In the genomic region with DNA sequence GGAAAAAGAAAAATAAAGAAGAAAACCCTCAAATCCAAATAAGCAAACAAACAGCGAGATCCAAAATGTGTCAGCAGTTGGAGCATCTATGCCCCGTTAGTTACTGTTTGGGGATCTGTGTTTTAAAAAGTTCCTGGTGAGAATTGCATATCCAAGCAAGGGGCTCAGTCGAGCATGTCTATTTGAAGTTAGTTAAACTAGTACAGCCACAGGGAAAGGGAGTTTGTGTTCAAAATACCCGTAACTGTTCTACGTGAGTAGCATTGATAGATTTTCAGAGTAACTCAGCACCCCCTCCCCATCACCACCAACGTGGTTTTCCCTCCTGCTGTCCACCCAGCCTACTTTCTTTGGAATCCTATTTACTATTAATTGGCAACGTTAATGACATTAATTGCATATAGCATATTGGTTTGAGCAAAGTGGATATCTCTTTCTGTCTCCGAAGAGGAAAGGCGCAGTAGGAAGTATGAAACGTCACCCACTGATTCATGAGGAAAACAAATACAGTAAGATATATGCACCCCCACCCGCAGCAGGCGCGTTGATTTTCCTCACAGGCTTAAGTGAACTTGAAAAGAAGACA, we compare ENCODE assay signal across 8 cellular contexts. TPM values are rescaled to one million over a fixed set of nuclear protein-coding genes. Genes with fewer than 3 reads are reported as not detected.
DNase-seq lines count a peak whose midpoint lies in the region; ATAC-seq, FAIRE-seq and TF ChIP-seq lines count a peak whose summit lies in the region.

No MANE protein-coding gene starts in this region.

- no peak overlapping the region for H4K8ac ChIP-seq in IMR-90 (ENCODE audit: low read depth in 2 of 2, low read length in 2 of 2)

- H3K4me1 ChIP-seq in IMR-90 (ENCODE audit: control insufficient read depth, insufficient read depth, low read length) = no peaks in the 10 kb centered on the region
- peaks cover 10% of the 10 kb centered on the region for H3K4me1 ChIP-seq in adipocyte (ENCODE audit: control insufficient read depth, insufficient read depth, low read length)
- peaks cover 0 to 9% of the 10 kb centered on the region in 2 donors for H3K4me1 ChIP-seq in kidney (ENCODE audit: control insufficient read depth in 1 of 2, insufficient read depth in 1 of 2, low read depth in 1 of 2, low read length in 2 of 2)
- peaks cover 4 to 13% of the 10 kb centered on the region in 2 donors for H3K4me1 ChIP-seq in thoracic aorta (ENCODE audit: control insufficient read depth in 1 of 2, low read depth in 2 of 2)

- no peak overlapping the region for H4K5ac ChIP-seq in IMR-90 (ENCODE audit: low read depth, low read length)

- peak overlapping the region; percentile 57 for H3K4me2 ChIP-seq in IMR-90 (ENCODE audit: low read depth, low read length)

- no peak overlapping the region for H4K91ac ChIP-seq in IMR-90 (ENCODE audit: insufficient read depth, low read depth, low read length)

- H3K9me3 ChIP-seq in IMR-90 (ENCODE audit: control insufficient read depth, insufficient read depth, low read length) (no peaks in the 10 kb centered on the region), adipocyte (ENCODE audit: control insufficient read depth, low read length) (no peaks in the 10 kb centered on the region), kidney (ENCODE audit: control insufficient read depth in 1 of 2, low read length in 2 of 2) (no peaks in the 10 kb centered on the region), thoracic aorta (no peaks in the 10 kb centered on the region)

- intact Hi-C loops in IMR-90 (cut with micrococcal nuclease) (no loop called here), kidney (cut with DNase I) (no loop called here)

- no peak for TF ChIP-seq RAD21 in IMR-90 (IDR thresholded peaks at IDR 0.05; ENCODE audit: low read length)

- H3K4me3 ChIP-seq in IMR-90 (ENCODE audit: insufficient read depth, low read depth, low read length) (peak overlapping the region; percentile 31), adipocyte (ENCODE audit: low read length) (peak overlapping the region; percentile 87), kidney (ENCODE audit: low read length in 2 of 2) (peak overlapping the region; percentile 35 to 56), thoracic aorta (peak overlapping the region; percentile 91)

- H2AFZ ChIP-seq in IMR-90 (replicated peaks; ENCODE audit: low read length, poor library complexity) = peak overlapping the region; percentile 85

- H3K14ac ChIP-seq in IMR-90 (replicated peaks; ENCODE audit: low read depth, low read length) = no peak overlapping the region

- CTCF ChIA-PET in IMR-90 (lab: Yijun Ruan, JAX) = no interaction called here

- no peak for FAIRE-seq in kidney (lab: Jason Lieb, UNC)

- no peak for TF ChIP-seq CTCF in IMR-90 (conservative IDR thresholded peaks at IDR 0.05; ENCODE audit: low read depth, low read length)
- TF ChIP-seq CTCF in kidney (IDR thresholded peaks at IDR 0.05; ENCODE audit: borderline replicate concordance, extremely low read depth, insufficient read depth) = no peak
- TF ChIP-seq CTCF in thoracic aorta (IDR thresholded peaks at IDR 0.05) = no peak

- H3K9ac ChIP-seq in IMR-90 (ENCODE audit: low read depth, low read length) = no peak overlapping the region
- peak overlapping the region; percentile 91 for H3K9ac ChIP-seq in adipocyte (ENCODE audit: low read length)
- peak overlapping the region; percentile 9 to 64 for H3K9ac ChIP-seq in kidney (ENCODE audit: low read length in 2 of 2)

- H3K9me1 ChIP-seq in IMR-90 (ENCODE audit: insufficient read depth, low read length) = no peaks in the 10 kb centered on the region

- H3K4ac ChIP-seq in IMR-90 (ENCODE audit: low read depth, low read length) = no peak overlapping the region

- dilution Hi-C loops in IMR-90 (cut with HindIII; ENCODE audit: low sequenced_read_pairs, unreplicated experiment) = no loop called here

- TF ChIP-seq POLR2A in IMR-90 (IDR thresholded peaks at IDR 0.05; ENCODE audit: low read depth, low read length) = no peak

- H3K27me3 ChIP-seq in IMR-90 (ENCODE audit: control insufficient read depth, insufficient read depth, low read length) (peaks cover 35% of the 10 kb centered on the region), adipocyte (replicated peaks; ENCODE audit: control insufficient read depth, insufficient read depth, low read length) (peaks cover 15% of the 10 kb centered on the region), thoracic aorta (replicated peaks; ENCODE audit: insufficient read depth) (no peaks in the 10 kb centered on the region)

- H4K20me1 ChIP-seq in IMR-90 (ENCODE audit: insufficient read depth, low read length) = no peaks in the 10 kb centered on the region

- no TSS peak for BruUV-seq in IMR-90 (replicated peaks; lab: Mats Ljungman, UMichigan)

- no peak overlapping the region for H2BK20ac ChIP-seq in IMR-90 (ENCODE audit: low read depth, low read length)

- DNase-seq in A172 (ENCODE audit: low spot score) (peak; percentile 67), IMR-90 (no peak), adipocyte (ENCODE audit: low read depth) (no peak), kidney (no peak), thoracic aorta (ENCODE audit: low spot score) (no peak), GM19238 (ENCODE audit: insufficient read length, low spot score) (no peak)

- no peak overlapping the region for H2BK15ac ChIP-seq in IMR-90 (ENCODE audit: low read depth, low read length)

- no peak overlapping the region for H2BK5ac ChIP-seq in IMR-90 (ENCODE audit: low read depth, low read length, poor library complexity, severe bottlenecking)

- no peak overlapping the region for H2BK120ac ChIP-seq in IMR-90 (ENCODE audit: low read depth, low read length)

- WGBS in IMR-90 (ENCODE audit: extremely low coverage in 2 of 2, insufficient read length in 1 of 2), 2 experiments = no CpG with 5 or more reads among the region's 13 CpGs

- H2AK9ac ChIP-seq in IMR-90 (replicated peaks; ENCODE audit: low read depth, low read length, poor library complexity) = no peak overlapping the region

- H3K56ac ChIP-seq in IMR-90 (ENCODE audit: extremely low read depth, insufficient read depth, low read length) = no peak overlapping the region

- no peak overlapping the region for H3K23ac ChIP-seq in IMR-90 (ENCODE audit: low read depth, low read length)

- H3K27ac ChIP-seq in IMR-90 (ENCODE audit: insufficient read depth, low read length) (no peak overlapping the region), kidney (ENCODE audit: low read depth in 2 of 2, low read length in 2 of 2) (peak overlapping the region; percentile 47 to 63), thoracic aorta (peak overlapping the region; percentile 76 to 82)

- ATAC-seq in IMR-90 (ENCODE audit: low read depth) = no peak
- no peak for ATAC-seq in thoracic aorta (ENCODE audit: insufficient number of reproducible peaks, low FRiP score, low read depth)
- no peak for ATAC-seq in HG02870 (IDR thresholded peaks at IDR 0.05; ENCODE audit: unreplicated experiment)
- ATAC-seq in GM19452 (IDR thresholded peaks at IDR 0.05; ENCODE audit: unreplicated experiment) = no peak

- no peaks in the 10 kb centered on the region for H3K79me1 ChIP-seq in IMR-90 (ENCODE audit: low read depth in 1 of 2, low read length in 2 of 2)

- H3K18ac ChIP-seq in IMR-90 (ENCODE audit: low read depth, low read length) = no peak overlapping the region

- H3K36me3 ChIP-seq in IMR-90 (ENCODE audit: control insufficient read depth, insufficient read depth, low read length) (no peaks in the 10 kb centered on the region), adipocyte (ENCODE audit: control insufficient read depth, insufficient read depth, low read length, severe bottlenecking) (no peaks in the 10 kb centered on the region), kidney (ENCODE audit: control insufficient read depth in 1 of 2, insufficient read depth in 2 of 2, low read length in 2 of 2) (no peaks in the 10 kb centered on the region), thoracic aorta (no peaks in the 10 kb centered on the region)

- in situ Hi-C loops in IMR-90 (cut with MboI; ENCODE audit: low sequenced_read_pairs) = no loop called here

- H2AK5ac ChIP-seq in IMR-90 (ENCODE audit: low read depth, low read length) = no peak overlapping the region

- POLR2A ChIA-PET in IMR-90 (lab: Charles Lee; ENCODE audit: unreplicated experiment) = no interaction called here

TF ChIP-seq in IMR-90, 13 proteins besides CTCF, POLR2A, EP300 and RAD21 (continues in another document):
- TF ChIP-seq, protein P1, sequence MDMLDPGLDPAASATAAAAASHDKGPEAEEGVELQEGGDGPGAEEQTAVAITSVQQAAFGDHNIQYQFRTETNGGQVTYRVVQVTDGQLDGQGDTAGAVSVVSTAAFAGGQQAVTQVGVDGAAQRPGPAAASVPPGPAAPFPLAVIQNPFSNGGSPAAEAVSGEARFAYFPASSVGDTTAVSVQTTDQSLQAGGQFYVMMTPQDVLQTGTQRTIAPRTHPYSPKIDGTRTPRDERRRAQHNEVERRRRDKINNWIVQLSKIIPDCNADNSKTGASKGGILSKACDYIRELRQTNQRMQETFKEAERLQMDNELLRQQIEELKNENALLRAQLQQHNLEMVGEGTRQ (IDR thresholded peaks at IDR 0.05; ENCODE audit: low read depth, low read length) = no peak
- TF ChIP-seq CHD1 (IDR thresholded peaks at IDR 0.05; ENCODE audit: low read depth, low read length) = no peak
- no peak for TF ChIP-seq BHLHE40 (IDR thresholded peaks at IDR 0.05; ENCODE audit: low read depth, low read length)
- no peak for TF ChIP-seq NFE2L2 (IDR thresholded peaks at IDR 0.05; ENCODE audit: low read depth, low read length)
- no peak for TF ChIP-seq CEBPB (IDR thresholded peaks at IDR 0.05; ENCODE audit: low read depth, low read length)
- no peak for TF ChIP-seq SMC3 (IDR thresholded peaks at IDR 0.05; ENCODE audit: low read depth, low read length)
- no peak for TF ChIP-seq RCOR1 (IDR thresholded peaks at IDR 0.05; ENCODE audit: insufficient replicate concordance, low read length)
- no peak for TF ChIP-seq RFX5 (IDR thresholded peaks at IDR 0.05; ENCODE audit: low read depth, low read length)
- TF ChIP-seq FOS (IDR thresholded peaks at IDR 0.05; ENCODE audit: low read depth, low read length) = no peak
- no peak for TF ChIP-seq MAZ (IDR thresholded peaks at IDR 0.05; ENCODE audit: borderline replicate concordance, low read depth, low read length)
- no peak for TF ChIP-seq MXI1 (IDR thresholded peaks at IDR 0.05; ENCODE audit: borderline replicate concordance, low read depth, low read length)
- TF ChIP-seq MAFK (IDR thresholded peaks at IDR 0.05; ENCODE audit: low read depth, low read length) = no peak

RNA-seq across cellular contexts. Expression of a gene that starts 1.5 kb away (rescaled TPM):
- 0.41 TPM in 2 replicates for total RNA-seq in A172 (2014; rRNA removed; shearing (Covaris generic))
- total RNA-seq in IMR-90 (2012; rRNA removed) (not detected in 2 replicates), kidney (5.0 TPM), thoracic aorta (1 to 10 TPM in 1 of 2 donors, not detected in 1; 1.1 TPM)
- polyA plus RNA-seq in IMR-90 (2012; rRNA removed) (not detected in 2 replicates), kidney (ENCODE audit: insufficient read depth, low read depth, low replicate concordance) (0.82 TPM)
- polyA plus RNA-seq in IMR-90 (2012; cell fraction: cytosol; rRNA removed) = not detected in 2 replicates
- not detected in 2 replicates for polyA plus RNA-seq in IMR-90 (2012; cell fraction: nucleus; rRNA removed; ENCODE audit: low replicate concordance)

Comparison
In these comparisons a context has a peak if more than half of its experiments do, and no peak if none do; other contexts are left out.
1. H3K4me3 ChIP-seq: peak in every context shown above with its lines; median percentile 91 in thoracic aorta; 87 in adipocyte; 46 in kidney; 31 in IMR-90.